ENCODE assay signal across 1 cellular context in the genomic region with DNA sequence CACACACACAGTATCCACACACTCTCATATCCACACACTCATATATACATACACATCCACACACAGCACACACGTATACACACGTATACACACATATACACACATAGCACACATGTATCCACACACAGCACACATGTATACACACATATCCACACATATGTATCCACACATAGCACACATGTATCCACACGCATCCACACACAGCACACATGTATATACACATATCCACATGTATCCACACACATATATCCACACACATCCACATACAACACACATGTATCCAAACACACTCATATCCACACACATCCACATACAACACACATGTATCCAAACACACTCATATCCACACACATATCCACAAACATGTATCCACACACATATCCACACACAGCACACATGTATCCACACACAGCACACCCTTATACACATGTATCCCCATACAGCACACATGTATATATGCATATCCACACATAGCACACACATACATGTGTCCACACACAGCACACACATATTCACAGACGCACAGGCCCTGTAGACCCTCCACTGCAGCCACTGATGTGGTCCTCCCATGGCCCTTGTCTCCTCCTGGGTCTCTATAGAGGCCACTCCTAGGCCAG.
TF ChIP-seq lines count a peak whose summit lies in the region.

No MANE protein-coding gene starts in this region.

TF ChIP-seq in HepG2, 621 proteins besides CTCF, POLR2A, EP300 and RAD21 (continued from another document and continues in another):
- TF ChIP-seq, protein P1, sequence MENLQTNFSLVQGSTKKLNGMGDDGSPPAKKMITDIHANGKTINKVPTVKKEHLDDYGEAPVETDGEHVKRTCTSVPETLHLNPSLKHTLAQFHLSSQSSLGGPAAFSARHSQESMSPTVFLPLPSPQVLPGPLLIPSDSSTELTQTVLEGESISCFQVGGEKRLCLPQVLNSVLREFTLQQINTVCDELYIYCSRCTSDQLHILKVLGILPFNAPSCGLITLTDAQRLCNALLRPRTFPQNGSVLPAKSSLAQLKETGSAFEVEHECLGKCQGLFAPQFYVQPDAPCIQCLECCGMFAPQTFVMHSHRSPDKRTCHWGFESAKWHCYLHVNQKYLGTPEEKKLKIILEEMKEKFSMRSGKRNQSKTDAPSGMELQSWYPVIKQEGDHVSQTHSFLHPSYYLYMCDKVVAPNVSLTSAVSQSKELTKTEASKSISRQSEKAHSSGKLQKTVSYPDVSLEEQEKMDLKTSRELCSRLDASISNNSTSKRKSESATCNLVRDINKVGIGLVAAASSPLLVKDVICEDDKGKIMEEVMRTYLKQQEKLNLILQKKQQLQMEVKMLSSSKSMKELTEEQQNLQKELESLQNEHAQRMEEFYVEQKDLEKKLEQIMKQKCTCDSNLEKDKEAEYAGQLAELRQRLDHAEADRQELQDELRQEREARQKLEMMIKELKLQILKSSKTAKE (CRISPR knock-in tag; IDR thresholded peaks at IDR 0.05; ENCODE audit: borderline replicate concordance): no peak
- TF ChIP-seq ZNF879 (CRISPR knock-in tag; IDR thresholded peaks at IDR 0.05): no peak
- no peak for TF ChIP-seq FOXJ3 (CRISPR knock-in tag; IDR thresholded peaks at IDR 0.05; ENCODE audit: borderline replicate concordance)
- TF ChIP-seq SNAPC2 (CRISPR knock-in tag; IDR thresholded peaks at IDR 0.05): no peak
- 0 out of 2 replicates have a peak, but pooled peaks have one; percentile 65 for TF ChIP-seq NONO (IDR thresholded peaks at IDR 0.05)
- no peak for TF ChIP-seq NONO (CRISPR knock-in tag; conservative IDR thresholded peaks at IDR 0.05)
- TF ChIP-seq ATM (IDR thresholded peaks at IDR 0.05; ENCODE audit: borderline replicate concordance): peak; percentile 84; the same call in 1 of the 2 replicates
- no peak for TF ChIP-seq PCBP2 (optimal IDR thresholded peaks at IDR 0.05; ENCODE audit: low read depth, low read length, poor library complexity, severe bottlenecking)
- no peak for TF ChIP-seq ZNF572 (CRISPR knock-in tag; IDR thresholded peaks at IDR 0.05)
- no peak for TF ChIP-seq HOXA5 (CRISPR knock-in tag; IDR thresholded peaks at IDR 0.05)
- no peak for TF ChIP-seq ZNF550 (CRISPR knock-in tag; IDR thresholded peaks at IDR 0.05; ENCODE audit: borderline replicate concordance)
- TF ChIP-seq ZNF264 (CRISPR knock-in tag; IDR thresholded peaks at IDR 0.05): no peak
- TF ChIP-seq MTF2 (CRISPR knock-in tag; IDR thresholded peaks at IDR 0.05; ENCODE audit: borderline replicate concordance): no peak
- no peak for TF ChIP-seq SSRP1 (CRISPR knock-in tag; IDR thresholded peaks at IDR 0.05)
- TF ChIP-seq ZNF839 (CRISPR knock-in tag; IDR thresholded peaks at IDR 0.05; ENCODE audit: borderline replicate concordance): no peak
- TF ChIP-seq PLRG1 (conservative IDR thresholded peaks at IDR 0.05): peak; percentile 99
- TF ChIP-seq, protein P2, sequence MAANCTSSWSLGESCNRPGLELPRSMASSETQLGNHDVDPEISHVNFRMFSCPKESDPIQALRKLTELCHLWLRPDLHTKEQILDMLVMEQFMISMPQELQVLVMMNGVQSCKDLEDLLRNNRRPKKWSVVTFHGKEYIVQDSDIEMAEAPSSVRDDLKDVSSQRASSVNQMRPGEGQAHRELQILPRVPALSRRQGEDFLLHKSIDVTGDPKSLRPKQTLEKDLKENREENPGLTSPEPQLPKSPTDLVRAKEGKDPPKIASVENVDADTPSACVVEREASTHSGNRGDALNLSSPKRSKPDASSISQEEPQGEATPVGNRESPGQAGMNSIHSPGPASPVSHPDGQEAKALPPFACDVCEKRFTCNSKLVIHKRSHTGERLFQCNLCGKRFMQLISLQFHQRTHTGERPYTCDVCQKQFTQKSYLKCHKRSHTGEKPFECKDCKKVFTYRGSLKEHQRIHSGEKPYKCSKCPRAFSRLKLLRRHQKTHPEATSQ (CRISPR knock-in tag; IDR thresholded peaks at IDR 0.05; ENCODE audit: borderline replicate concordance): no peak
- TF ChIP-seq RBM39 (IDR thresholded peaks at IDR 0.05; ENCODE audit: low read depth, low read length, poor library complexity, severe bottlenecking): no peak
- TF ChIP-seq, protein P3, sequence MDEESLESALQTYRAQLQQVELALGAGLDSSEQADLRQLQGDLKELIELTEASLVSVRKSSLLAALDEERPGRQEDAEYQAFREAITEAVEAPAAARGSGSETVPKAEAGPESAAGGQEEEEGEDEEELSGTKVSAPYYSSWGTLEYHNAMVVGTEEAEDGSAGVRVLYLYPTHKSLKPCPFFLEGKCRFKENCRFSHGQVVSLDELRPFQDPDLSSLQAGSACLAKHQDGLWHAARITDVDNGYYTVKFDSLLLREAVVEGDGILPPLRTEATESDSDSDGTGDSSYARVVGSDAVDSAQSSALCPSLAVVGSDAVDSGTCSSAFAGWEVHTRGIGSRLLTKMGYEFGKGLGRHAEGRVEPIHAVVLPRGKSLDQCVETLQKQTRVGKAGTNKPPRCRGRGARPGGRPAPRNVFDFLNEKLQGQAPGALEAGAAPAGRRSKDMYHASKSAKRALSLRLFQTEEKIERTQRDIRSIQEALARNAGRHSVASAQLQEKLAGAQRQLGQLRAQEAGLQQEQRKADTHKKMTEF (CRISPR knock-in tag; IDR thresholded peaks at IDR 0.05): no peak
- TF ChIP-seq, protein P4, sequence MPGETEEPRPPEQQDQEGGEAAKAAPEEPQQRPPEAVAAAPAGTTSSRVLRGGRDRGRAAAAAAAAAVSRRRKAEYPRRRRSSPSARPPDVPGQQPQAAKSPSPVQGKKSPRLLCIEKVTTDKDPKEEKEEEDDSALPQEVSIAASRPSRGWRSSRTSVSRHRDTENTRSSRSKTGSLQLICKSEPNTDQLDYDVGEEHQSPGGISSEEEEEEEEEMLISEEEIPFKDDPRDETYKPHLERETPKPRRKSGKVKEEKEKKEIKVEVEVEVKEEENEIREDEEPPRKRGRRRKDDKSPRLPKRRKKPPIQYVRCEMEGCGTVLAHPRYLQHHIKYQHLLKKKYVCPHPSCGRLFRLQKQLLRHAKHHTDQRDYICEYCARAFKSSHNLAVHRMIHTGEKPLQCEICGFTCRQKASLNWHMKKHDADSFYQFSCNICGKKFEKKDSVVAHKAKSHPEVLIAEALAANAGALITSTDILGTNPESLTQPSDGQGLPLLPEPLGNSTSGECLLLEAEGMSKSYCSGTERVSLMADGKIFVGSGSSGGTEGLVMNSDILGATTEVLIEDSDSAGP (CRISPR knock-in tag; IDR thresholded peaks at IDR 0.05; ENCODE audit: borderline replicate concordance): no peak
- TF ChIP-seq, protein P5, sequence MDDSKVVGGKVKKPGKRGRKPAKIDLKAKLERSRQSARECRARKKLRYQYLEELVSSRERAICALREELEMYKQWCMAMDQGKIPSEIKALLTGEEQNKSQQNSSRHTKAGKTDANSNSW (CRISPR knock-in tag; IDR thresholded peaks at IDR 0.05; ENCODE audit: borderline replicate concordance): no peak
- TF ChIP-seq, protein P6, sequence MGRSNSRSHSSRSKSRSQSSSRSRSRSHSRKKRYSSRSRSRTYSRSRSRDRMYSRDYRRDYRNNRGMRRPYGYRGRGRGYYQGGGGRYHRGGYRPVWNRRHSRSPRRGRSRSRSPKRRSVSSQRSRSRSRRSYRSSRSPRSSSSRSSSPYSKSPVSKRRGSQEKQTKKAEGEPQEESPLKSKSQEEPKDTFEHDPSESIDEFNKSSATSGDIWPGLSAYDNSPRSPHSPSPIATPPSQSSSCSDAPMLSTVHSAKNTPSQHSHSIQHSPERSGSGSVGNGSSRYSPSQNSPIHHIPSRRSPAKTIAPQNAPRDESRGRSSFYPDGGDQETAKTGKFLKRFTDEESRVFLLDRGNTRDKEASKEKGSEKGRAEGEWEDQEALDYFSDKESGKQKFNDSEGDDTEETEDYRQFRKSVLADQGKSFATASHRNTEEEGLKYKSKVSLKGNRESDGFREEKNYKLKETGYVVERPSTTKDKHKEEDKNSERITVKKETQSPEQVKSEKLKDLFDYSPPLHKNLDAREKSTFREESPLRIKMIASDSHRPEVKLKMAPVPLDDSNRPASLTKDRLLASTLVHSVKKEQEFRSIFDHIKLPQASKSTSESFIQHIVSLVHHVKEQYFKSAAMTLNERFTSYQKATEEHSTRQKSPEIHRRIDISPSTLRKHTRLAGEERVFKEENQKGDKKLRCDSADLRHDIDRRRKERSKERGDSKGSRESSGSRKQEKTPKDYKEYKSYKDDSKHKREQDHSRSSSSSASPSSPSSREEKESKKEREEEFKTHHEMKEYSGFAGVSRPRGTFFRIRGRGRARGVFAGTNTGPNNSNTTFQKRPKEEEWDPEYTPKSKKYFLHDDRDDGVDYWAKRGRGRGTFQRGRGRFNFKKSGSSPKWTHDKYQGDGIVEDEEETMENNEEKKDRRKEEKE (IDR thresholded peaks at IDR 0.05): no peak
- TF ChIP-seq ZNF230 (CRISPR knock-in tag; IDR thresholded peaks at IDR 0.05): no peak
- no peak for TF ChIP-seq ZNF816 (CRISPR knock-in tag; IDR thresholded peaks at IDR 0.05; ENCODE audit: borderline replicate concordance)
- peak; percentile 14; the same call in 1 of the 2 replicates for TF ChIP-seq TBX3 (IDR thresholded peaks at IDR 0.05; ENCODE audit: borderline replicate concordance)
- TF ChIP-seq MIER3 (CRISPR knock-in tag; IDR thresholded peaks at IDR 0.05; ENCODE audit: borderline replicate concordance): no peak
- TF ChIP-seq, protein P7, sequence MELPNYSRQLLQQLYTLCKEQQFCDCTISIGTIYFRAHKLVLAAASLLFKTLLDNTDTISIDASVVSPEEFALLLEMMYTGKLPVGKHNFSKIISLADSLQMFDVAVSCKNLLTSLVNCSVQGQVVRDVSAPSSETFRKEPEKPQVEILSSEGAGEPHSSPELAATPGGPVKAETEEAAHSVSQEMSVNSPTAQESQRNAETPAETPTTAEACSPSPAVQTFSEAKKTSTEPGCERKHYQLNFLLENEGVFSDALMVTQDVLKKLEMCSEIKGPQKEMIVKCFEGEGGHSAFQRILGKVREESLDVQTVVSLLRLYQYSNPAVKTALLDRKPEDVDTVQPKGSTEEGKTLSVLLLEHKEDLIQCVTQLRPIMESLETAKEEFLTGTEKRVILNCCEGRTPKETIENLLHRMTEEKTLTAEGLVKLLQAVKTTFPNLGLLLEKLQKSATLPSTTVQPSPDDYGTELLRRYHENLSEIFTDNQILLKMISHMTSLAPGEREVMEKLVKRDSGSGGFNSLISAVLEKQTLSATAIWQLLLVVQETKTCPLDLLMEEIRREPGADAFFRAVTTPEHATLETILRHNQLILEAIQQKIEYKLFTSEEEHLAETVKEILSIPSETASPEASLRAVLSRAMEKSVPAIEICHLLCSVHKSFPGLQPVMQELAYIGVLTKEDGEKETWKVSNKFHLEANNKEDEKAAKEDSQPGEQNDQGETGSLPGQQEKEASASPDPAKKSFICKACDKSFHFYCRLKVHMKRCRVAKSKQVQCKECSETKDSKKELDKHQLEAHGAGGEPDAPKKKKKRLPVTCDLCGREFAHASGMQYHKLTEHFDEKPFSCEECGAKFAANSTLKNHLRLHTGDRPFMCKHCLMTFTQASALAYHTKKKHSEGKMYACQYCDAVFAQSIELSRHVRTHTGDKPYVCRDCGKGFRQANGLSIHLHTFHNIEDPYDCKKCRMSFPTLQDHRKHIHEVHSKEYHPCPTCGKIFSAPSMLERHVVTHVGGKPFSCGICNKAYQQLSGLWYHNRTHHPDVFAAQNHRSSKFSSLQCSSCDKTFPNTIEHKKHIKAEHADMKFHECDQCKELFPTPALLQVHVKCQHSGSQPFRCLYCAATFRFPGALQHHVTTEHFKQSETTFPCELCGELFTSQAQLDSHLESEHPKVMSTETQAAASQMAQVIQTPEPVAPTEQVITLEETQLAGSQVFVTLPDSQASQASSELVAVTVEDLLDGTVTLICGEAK (IDR thresholded peaks at IDR 0.05): 0 out of 2 replicates have a peak, but pooled peaks have one; percentile 5
- TF ChIP-seq, protein P7 (CRISPR knock-in tag; IDR thresholded peaks at IDR 0.05): no peak
- TF ChIP-seq CEBPB (IDR thresholded peaks at IDR 0.05; ENCODE audit: borderline replicate concordance, low read depth, low read length): no peak
